ENCODE assay signal across 7 cellular contexts in genomic region chr17:57256708-57257112, GRCh38. TPM values are rescaled to one million over a fixed set of nuclear protein-coding genes. Genes with fewer than 3 reads are reported as not detected.
DNase-seq lines count a peak whose midpoint lies in the region; ATAC-seq and TF ChIP-seq lines count a peak whose summit lies in the region.

No MANE protein-coding gene starts in this region.

- peak overlapping the region; percentile 96 for H3K4me3 Mint-ChIP-seq in stimulated activated naive CD8-positive, alpha-beta T cell treated with anti-CD3 and anti-CD28 coated beads, Interleukin-15, Interleukin-2, amounts not matched to agents 100 ng/mL and 50 ng/mL, for 24 hours

- ATAC-seq in GM19324 (IDR thresholded peaks at IDR 0.05; ENCODE audit: low FRiP score, unreplicated experiment) (peak; percentile 19), HG03432 (IDR thresholded peaks at IDR 0.05; ENCODE audit: unreplicated experiment) (peak; percentile 19), lung (ENCODE audit: insufficient read depth, low FRiP score) (peak; percentile 9)

- TF ChIP-seq CTCF in colonic mucosa (IDR thresholded peaks at IDR 0.05) (no peak), lung (IDR thresholded peaks at IDR 0.05; ENCODE audit: control extremely low read depth, extremely low read depth) (no peak)

- 1% methylated on average over 19 to 36 of the region's 36 CpGs for WGBS in lung, 2 donors

- H3K4me3 ChIP-seq in colonic mucosa, result peak overlapping the region; percentile 83
- H3K4me3 ChIP-seq in lung, result peak overlapping the region; percentile 71

- H3K27me3 ChIP-seq in colonic mucosa (no peaks in the 10 kb centered on the region), lung (ENCODE audit: control insufficient read depth, insufficient read depth) (no peaks in the 10 kb centered on the region)

- H3K36me3 ChIP-seq in colonic mucosa (no peaks in the 10 kb centered on the region), lung (ENCODE audit: control insufficient read depth in 2 of 2, insufficient read depth in 2 of 2, low read length in 2 of 2) (peaks cover 0 to 2% of the 10 kb centered on the region in 2 donors)

- peaks cover 7% of the 10 kb centered on the region for H3K27me3 Mint-ChIP-seq in stimulated activated naive CD8-positive, alpha-beta T cell treated with anti-CD3 and anti-CD28 coated beads, Interleukin-15, Interleukin-2, amounts not matched to agents 100 ng/mL and 50 ng/mL, for 24 hours

- H3K9me3 Mint-ChIP-seq in stimulated activated naive CD8-positive, alpha-beta T cell treated with anti-CD3 and anti-CD28 coated beads, Interleukin-15, Interleukin-2, amounts not matched to agents 100 ng/mL and 50 ng/mL, for 24 hours, result no peaks in the 10 kb centered on the region

- no peaks in the 10 kb centered on the region for H3K9me3 ChIP-seq in colonic mucosa
- H3K9me3 ChIP-seq in lung (ENCODE audit: control insufficient read depth in 2 of 2, insufficient read depth in 1 of 2, low read length in 1 of 2), result no peaks in the 10 kb centered on the region

- no peaks in the 10 kb centered on the region for H3K4me1 ChIP-seq in colonic mucosa
- peaks cover 4 to 15% of the 10 kb centered on the region in 2 donors for H3K4me1 ChIP-seq in lung (ENCODE audit: control insufficient read depth in 2 of 2, insufficient read depth in 2 of 2, low read length in 2 of 2)

- H3K9ac ChIP-seq in colonic mucosa (ENCODE audit: low read depth in 2 of 2, low read length in 2 of 2), result peak overlapping the region; percentile 73 to 83

- peaks cover 52% of the 10 kb centered on the region for H3K4me1 Mint-ChIP-seq in stimulated activated naive CD8-positive, alpha-beta T cell treated with anti-CD3 and anti-CD28 coated beads, Interleukin-15, Interleukin-2, amounts not matched to agents 100 ng/mL and 50 ng/mL, for 24 hours (ENCODE audit: low read depth)

- H3K27ac ChIP-seq in colonic mucosa (peak overlapping the region; percentile 55), lung (ENCODE audit: low read depth in 1 of 2, low read length in 1 of 2) (peak overlapping the region in 1 of 2 donors; percentile 92)

- peaks cover 34% of the 10 kb centered on the region for H3K36me3 Mint-ChIP-seq in stimulated activated naive CD8-positive, alpha-beta T cell treated with anti-CD3 and anti-CD28 coated beads, Interleukin-15, Interleukin-2, amounts not matched to agents 100 ng/mL and 50 ng/mL, for 24 hours (ENCODE audit: low read depth)

- peak overlapping the region; percentile 92 for H3K27ac Mint-ChIP-seq in stimulated activated naive CD8-positive, alpha-beta T cell treated with anti-CD3 and anti-CD28 coated beads, Interleukin-15, Interleukin-2, amounts not matched to agents 100 ng/mL and 50 ng/mL, for 24 hours

- intact Hi-C loops in colonic mucosa (cut with DNase I), result no loop called here

- peak; percentile 45 for DNase-seq in T-helper 9 cell
- DNase-seq in colonic mucosa, result peak; percentile 39
- peak; percentile 40 for DNase-seq in lung (ENCODE audit: low spot score)
- DNase-seq in GOT3 (lab: John Stamatoyannopoulos, UW), result no peak

RNA-seq across cellular contexts. Expression of gene MSI2, which starts 0.4 kb away (rescaled TPM):
- 10 to 100 TPM; 61.6 to 75.4 TPM for total RNA-seq in colonic mucosa
- total RNA-seq in lung, result 10 to 100 TPM; 50.0 to 64.0 TPM
- 10 to 100 TPM in 1 of 2 donors, 1 to 10 TPM in 1; 9.4 to 10.9 TPM for polyA plus RNA-seq in lung
